ENCODE assay signal across 12 cellular contexts in the genomic region with DNA sequence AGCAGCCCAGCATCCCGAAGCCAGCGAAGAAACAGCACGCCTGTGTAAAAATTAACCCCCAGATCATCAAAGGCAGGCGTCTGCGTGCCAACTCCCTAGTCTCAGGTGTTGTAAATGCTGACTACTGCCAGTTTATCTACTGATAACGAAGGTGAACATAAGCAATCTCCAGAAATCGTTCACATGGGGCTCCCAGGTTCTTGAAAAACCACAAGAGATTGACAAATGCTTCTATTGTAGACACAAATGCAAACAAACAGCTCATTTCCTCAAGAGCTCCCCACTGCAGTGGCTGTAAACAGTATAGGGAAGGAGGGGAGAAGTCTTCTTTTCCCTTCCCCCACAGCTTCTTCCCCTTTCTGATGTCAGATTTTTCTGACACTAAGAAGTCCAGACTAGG. TPM values are rescaled to one million over a fixed set of nuclear protein-coding genes. Genes with fewer than 3 reads are reported as not detected.
A peak's percentile ranks its signal among the peaks of the same experiment; 100 is the strongest.
DNase-seq lines count a peak whose midpoint lies in the region; ATAC-seq lines count a peak whose summit lies in the region.
"Had no signal": no experiment of that assay in that cellular context is flagged by ENCODE, and none has a peak within 500 bp of the region (broad histone marks: within the 10 kb centered on the region; RNA-seq: fewer than 3 reads in every experiment).

No MANE protein-coding gene starts in this region.

- peaks cover 50% of the 10 kb centered on the region for H3K4me1 Mint-ChIP-seq in T-helper 17 cell

- no peaks in the 10 kb centered on the region for H3K9me3 ChIP-seq in T-helper 17 cell (ENCODE audit: control insufficient read depth, low read length, poor library complexity, severe bottlenecking)
- H3K9me3 ChIP-seq: gastrocnemius medialis had no signal

- no peaks in the 10 kb centered on the region for H3K27me3 Mint-ChIP-seq in T-helper 17 cell

- ATAC-seq in T-helper 17 cell (peak; percentile 68), GM21528 (IDR thresholded peaks at IDR 0.05; ENCODE audit: low FRiP score, unreplicated experiment) (no peak)
- ATAC-seq: activated CD4-positive, CD25-positive, alpha-beta regulatory T cell treated with anti-CD3 and anti-CD28 coated beads, Interleukin-2, amount 50 U/mL, for 24 hours; gastrocnemius medialis had no signal

- no peak overlapping the region for H3K4me3 Mint-ChIP-seq in T-helper 17 cell

- no peaks in the 10 kb centered on the region for H3K36me3 Mint-ChIP-seq in T-helper 17 cell (ENCODE audit: low read depth)

- peak overlapping the region; percentile 84 for H3K27ac Mint-ChIP-seq in T-helper 17 cell

- DNase-seq in AML-193 (lab: John Stamatoyannopoulos, UW) (peak; percentile 75 to 90), HT1080 (ENCODE audit: low read depth) (peak; percentile 30), T-helper 17 cell (no peak), medulla oblongata (ENCODE audit: extremely low spot score) (peak; percentile 82), C1 segment of cervical spinal cord (lab: John Stamatoyannopoulos, UW) (no peak), middle frontal gyrus (ENCODE audit: extremely low spot score, low spot score) (no peak)
- DNase-seq in activated effector memory CD4-positive, alpha-beta T cell treated with Interleukin-2 at 50 U/mL for 16 hours, result no peak
- DNase-seq: aorta, gastrocnemius medialis, NCI-H446 treated with DMSO at 0.1 percent for 48 hours had no signal

RNA-seq across cellular contexts. Expression of a gene that starts 5.3 kb away (rescaled TPM):
- 23.5 and 27.9 TPM in 2 replicates for total RNA-seq in HT1080 (2014; rRNA removed; shearing (Covaris generic))
- polyA plus RNA-seq in HT1080 (2015; cell fraction: cytosol; rRNA removed), result 17.4 and 18.0 TPM in 2 replicates
- polyA plus RNA-seq in HT1080 (2015; cell fraction: nucleus; rRNA removed), result 68.7 and 70.0 TPM in 2 replicates
- total RNA-seq in T-helper 17 cell, result 10 to 100 TPM; 61.4 to 65.5 TPM

Comparison
In these comparisons a context has a peak if more than half of its experiments do, and no peak if none do; other contexts are left out.
1. DNase-seq: peak in AML-193 (2 of 2), HT1080 (single experiment) and medulla oblongata (single experiment); none in T-helper 17 cell (0 of 3), activated effector memory CD4-positive, alpha-beta T cell treated with Interleukin-2 at 50 U/mL for 16 hours (single experiment), C1 segment of cervical spinal cord (0 of 14) and middle frontal gyrus (single experiment).